1 cellular context compared by ENCODE assay signal in genomic region chr10:110093722-110094121, GRCh38.
TF ChIP-seq lines count a peak whose summit lies in the region.

No MANE protein-coding gene starts in this region.

TF ChIP-seq in GM12878, 131 proteins besides CTCF, POLR2A, EP300 and RAD21 (continued from another document):
- TF ChIP-seq PKNOX1 (IDR thresholded peaks at IDR 0.05) (no peak), STAT1 (conservative IDR thresholded peaks at IDR 0.05) (no peak), ZNF592 (IDR thresholded peaks at IDR 0.05) (no peak), TCF7 (IDR thresholded peaks at IDR 0.05; ENCODE audit: borderline replicate concordance) (no peak), E2F4 (IDR thresholded peaks at IDR 0.05; ENCODE audit: low read depth, low read length) (no peak), NR2C2 (IDR thresholded peaks at IDR 0.05; ENCODE audit: borderline replicate concordance, control insufficient read depth, insufficient read length, low read depth) (no peak), ZNF384 (IDR thresholded peaks at IDR 0.05; ENCODE audit: borderline replicate concordance, low read depth, low read length) (no peak), ZNF687 (IDR thresholded peaks at IDR 0.05) (no peak), ATF7 (IDR thresholded peaks at IDR 0.05; ENCODE audit: low read depth) (no peak), SP1 (IDR thresholded peaks at IDR 0.05; ENCODE audit: low read depth, low read length) (no peak), ASH2L (IDR thresholded peaks at IDR 0.05; ENCODE audit: borderline replicate concordance, low read depth) (no peak), POU2F2 (IDR thresholded peaks at IDR 0.05; ENCODE audit: borderline replicate concordance, low read depth, low read length) (no peak), MEF2A (IDR thresholded peaks at IDR 0.05; ENCODE audit: insufficient read depth, low read depth, low read length) (no peak), ZNF24 (IDR thresholded peaks at IDR 0.05) (0 out of 2 replicates have a peak, but pooled peaks have one; percentile 34), CHD4 (IDR thresholded peaks at IDR 0.05) (no peak), MYC (IDR thresholded peaks at IDR 0.05; ENCODE audit: insufficient read depth, insufficient read length, insufficient replicate concordance, low read length, severe bottlenecking) (no peak), SIN3A (IDR thresholded peaks at IDR 0.05; ENCODE audit: low read depth, low read length) (no peak), CHD1 (IDR thresholded peaks at IDR 0.05; ENCODE audit: low read depth, low read length) (no peak), TARDBP (IDR thresholded peaks at IDR 0.05; ENCODE audit: borderline replicate concordance) (no peak), BCLAF1 (IDR thresholded peaks at IDR 0.05) (no peak), SMARCA5 (IDR thresholded peaks at IDR 0.05) (no peak), MXI1 (IDR thresholded peaks at IDR 0.05; ENCODE audit: low read depth, low read length) (no peak), WRNIP1 (IDR thresholded peaks at IDR 0.05; ENCODE audit: borderline replicate concordance, low read depth, low read length) (no peak), SREBF2 (IDR thresholded peaks at IDR 0.05; ENCODE audit: low read length) (no peak), SMC3 (IDR thresholded peaks at IDR 0.05; ENCODE audit: borderline replicate concordance, low read length) (no peak), BCL3 (IDR thresholded peaks at IDR 0.05; ENCODE audit: borderline replicate concordance, insufficient read depth, low read depth, low read length, poor library complexity, severe bottlenecking) (no peak), ZZZ3 (IDR thresholded peaks at IDR 0.05; ENCODE audit: control insufficient read depth, insufficient read length, low read depth) (no peak), KLF5 (IDR thresholded peaks at IDR 0.05; ENCODE audit: partially characterized antibody) (no peak), BRCA1 (IDR thresholded peaks at IDR 0.05; ENCODE audit: low read depth, low read length) (no peak), IKZF2 (IDR thresholded peaks at IDR 0.05) (peak; percentile 7 to 11; a peak in 1 of 4 replicates), TCF12 (IDR thresholded peaks at IDR 0.05; ENCODE audit: low read depth, low read length) (no peak), CUX1 (IDR thresholded peaks at IDR 0.05; ENCODE audit: insufficient replicate concordance, low read depth, low read length) (no peak), ZNF274 (IDR thresholded peaks at IDR 0.05; ENCODE audit: insufficient read depth, insufficient read length) (no peak), RUNX3 (IDR thresholded peaks at IDR 0.05; ENCODE audit: low read length) (peak; percentile 74), USF1 (IDR thresholded peaks at IDR 0.05; ENCODE audit: borderline replicate concordance, extremely low read length, insufficient read depth, low read depth, low read length) (no peak), GABPA (IDR thresholded peaks at IDR 0.05; ENCODE audit: low read depth) (no peak), IRF4 (IDR thresholded peaks at IDR 0.05; ENCODE audit: low read depth, low read length) (no peak), CREM (IDR thresholded peaks at IDR 0.05; ENCODE audit: low read depth) (no peak)
TF ChIP-seq in GM12878: peak in this region for 5.
